In the genomic region with DNA sequence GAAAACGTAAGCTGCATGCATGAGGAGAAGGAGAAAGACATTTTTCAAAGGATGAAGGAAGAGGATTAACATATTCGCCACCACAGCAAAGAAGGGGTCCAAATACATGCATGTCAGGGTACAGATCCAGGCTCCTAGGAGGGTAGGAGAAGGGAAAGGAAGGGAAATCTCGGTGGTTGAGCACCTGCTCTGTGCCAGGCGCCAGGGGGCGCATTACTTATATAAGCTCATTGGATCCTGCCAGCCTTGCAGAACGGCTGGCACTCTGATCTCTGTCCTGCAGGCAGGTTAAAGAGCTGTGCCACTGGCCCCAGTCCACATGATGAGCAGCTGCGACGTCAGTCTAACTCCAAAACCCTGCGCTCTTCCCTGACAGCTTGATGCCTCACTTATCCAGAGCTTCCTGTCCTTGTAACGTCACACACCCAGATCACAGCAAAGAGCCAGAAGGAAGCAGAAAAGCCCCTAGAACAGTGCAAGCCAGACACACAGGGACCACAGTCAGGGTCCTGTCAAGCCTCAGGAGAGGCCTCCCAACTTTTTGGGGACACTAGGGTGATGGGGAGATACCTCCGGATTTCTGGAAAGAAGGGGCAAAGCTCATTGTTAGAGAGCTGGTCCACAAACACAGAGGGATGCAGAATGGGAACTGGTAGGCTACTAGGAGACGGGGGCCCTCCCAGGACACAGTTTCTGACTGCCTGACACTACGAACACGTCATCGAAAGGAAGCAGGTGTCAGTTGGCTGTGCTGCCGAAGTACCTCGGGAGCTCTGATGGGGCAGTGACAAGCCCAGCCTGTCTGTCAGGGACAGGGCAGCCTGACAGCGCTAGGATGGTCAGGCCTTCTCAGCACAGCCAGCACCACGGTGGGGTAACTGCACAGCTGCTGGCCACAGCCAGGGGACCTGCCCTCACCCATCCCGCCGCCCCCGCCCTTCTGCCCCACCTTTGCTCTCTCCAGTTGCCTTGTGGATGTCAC, we compare ENCODE assay signal across 1 cellular context.
TF ChIP-seq lines count a peak whose summit lies in the region.

No MANE protein-coding gene starts in this region.

TF ChIP-seq in GM23338, 12 proteins besides CTCF, POLR2A, EP300 and RAD21 (continued from another document):
- TF ChIP-seq EZH2 (IDR thresholded peaks at IDR 0.05; ENCODE audit: low read depth, unreplicated experiment): no peak
- no peak for TF ChIP-seq ETS1 (IDR thresholded peaks at IDR 0.05)
- no peak for TF ChIP-seq NANOG (IDR thresholded peaks at IDR 0.05; ENCODE audit: borderline replicate concordance)
